In genomic region chr14:99717682-99718013, GRCh38 we compare ENCODE assay signal across 1 cellular context.
TF ChIP-seq lines count a peak whose summit lies in the region.

No MANE protein-coding gene starts in this region.

TF ChIP-seq in H1, 55 proteins besides CTCF, POLR2A, EP300 and RAD21:
- TF ChIP-seq CHD7 (IDR thresholded peaks at IDR 0.05; ENCODE audit: insufficient replicate concordance, low read length), result no peak
- no peak for TF ChIP-seq FOSL1 (IDR thresholded peaks at IDR 0.05; ENCODE audit: insufficient read depth, low read depth, low read length)
- no peak for TF ChIP-seq SIX5 (IDR thresholded peaks at IDR 0.05; ENCODE audit: low read depth, low read length)
- no peak for TF ChIP-seq ASH2L (IDR thresholded peaks at IDR 0.05; ENCODE audit: low read length)
- no peak for TF ChIP-seq CHD1 (IDR thresholded peaks at IDR 0.05; ENCODE audit: low read depth, low read length)
- TF ChIP-seq E2F6 (IDR thresholded peaks at IDR 0.05), result no peak
- TF ChIP-seq TBP (IDR thresholded peaks at IDR 0.05; ENCODE audit: low read depth, low read length), result no peak
TF ChIP-seq in H1: peak in this region for 0.
